ENCODE assay signal across 1 cellular context in genomic region chr2:197869501-197870111, GRCh38.
TF ChIP-seq lines count a peak whose summit lies in the region.

No MANE protein-coding gene starts in this region.

TF ChIP-seq in HepG2, 621 proteins besides CTCF, POLR2A, EP300 and RAD21 (continued from another document):
- TF ChIP-seq HMGXB3 (CRISPR knock-in tag; IDR thresholded peaks at IDR 0.05; ENCODE audit: borderline replicate concordance) (no peak), ZNF7 (CRISPR knock-in tag; IDR thresholded peaks at IDR 0.05) (no peak), ZNF496 (CRISPR knock-in tag; IDR thresholded peaks at IDR 0.05; ENCODE audit: insufficient replicate concordance) (no peak), ZFP41 (CRISPR knock-in tag; IDR thresholded peaks at IDR 0.05; ENCODE audit: borderline replicate concordance) (no peak), LCORL (IDR thresholded peaks at IDR 0.05) (no peak), LCORL (CRISPR knock-in tag; IDR thresholded peaks at IDR 0.05) (no peak), ZNF276 (CRISPR knock-in tag; IDR thresholded peaks at IDR 0.05; ENCODE audit: low read depth) (no peak), PRMT3 (CRISPR knock-in tag; IDR thresholded peaks at IDR 0.05; ENCODE audit: borderline replicate concordance, low read depth) (no peak), MED8 (CRISPR knock-in tag; IDR thresholded peaks at IDR 0.05; ENCODE audit: insufficient replicate concordance) (no peak)
TF ChIP-seq in HepG2: peak in this region for 0.
